In the genomic region with DNA sequence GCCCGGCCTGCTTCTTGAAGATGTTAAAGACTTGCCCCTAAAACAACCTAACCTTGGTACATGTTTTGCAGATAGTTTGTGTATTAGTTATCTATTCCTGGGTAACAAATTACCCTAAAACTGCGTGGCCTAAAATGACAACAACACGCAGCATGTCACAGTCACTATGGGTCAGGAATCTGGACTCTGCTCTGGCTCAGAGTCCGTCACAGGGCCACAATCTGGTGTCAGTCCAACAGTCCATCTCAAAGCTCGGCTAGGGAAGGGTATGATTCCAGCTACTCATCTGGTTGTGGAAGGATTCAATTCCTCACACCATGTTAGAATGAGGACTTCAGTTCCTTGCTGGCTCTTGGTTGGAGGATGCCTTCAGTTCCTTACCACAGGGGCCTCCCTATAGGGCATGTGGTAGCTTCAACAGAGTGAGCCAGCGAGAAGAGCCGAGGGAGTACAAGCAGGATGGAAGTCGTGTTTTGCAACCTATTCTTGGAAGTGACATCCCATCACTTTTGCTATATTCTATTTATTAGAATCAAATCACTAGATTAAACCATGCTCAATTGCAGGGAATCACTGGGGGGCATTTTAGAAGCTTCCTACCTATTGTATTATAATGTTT, we compare ENCODE assay signal across 23 cellular contexts.
A peak's percentile ranks its signal among the peaks of the same experiment; 100 is the strongest.
DNase-seq lines count a peak whose midpoint lies in the region; ATAC-seq, FAIRE-seq and TF ChIP-seq lines count a peak whose summit lies in the region.
"Had no signal": no experiment of that assay in that cellular context is flagged by ENCODE, and none has a peak within 500 bp of the region (broad histone marks: within the 10 kb centered on the region; RNA-seq: fewer than 3 reads in every experiment).

No MANE protein-coding gene starts in this region.

- no peak overlapping the region for H2BK15ac ChIP-seq in mesendoderm (replicated peaks; ENCODE audit: low read depth)

- no peaks in the 10 kb centered on the region for H3K79me1 ChIP-seq in mesendoderm (ENCODE audit: low read length)

- H3K9ac ChIP-seq in HepG2 (ENCODE audit: insufficient read depth, low read depth, low read length), result no peak overlapping the region
- no peak overlapping the region for H3K9ac ChIP-seq in mesendoderm (ENCODE audit: low read length)
- no peak overlapping the region for H3K9ac ChIP-seq in smooth muscle cell (ENCODE audit: low read depth)
- H3K9ac ChIP-seq: BLaER1, GM23248 had no signal

- no peak overlapping the region for H2BK5ac ChIP-seq in mesendoderm (ENCODE audit: low read length)

- H3K4me3 ChIP-seq in HEK293 (ENCODE audit: low read depth, low read length) (no peak overlapping the region), HepG2 (replicated peaks in 1 of 3; ENCODE audit: insufficient read depth in 1 of 3, low read depth in 2 of 3, low read length in 3 of 3) (no peak overlapping the region), mesendoderm (ENCODE audit: low read length) (no peak overlapping the region), smooth muscle cell (no peak overlapping the region)
- H3K4me3 ChIP-seq: BLaER1, GM12878, GM23248 had no signal

- intact Hi-C loops in HepG2 (cut with micrococcal nuclease; ENCODE audit: unreplicated experiment), result no loop called here

- H3K18ac ChIP-seq in mesendoderm (ENCODE audit: low read length), result no peak overlapping the region

- no peaks in the 10 kb centered on the region for H3K36me3 ChIP-seq in HEK293 (ENCODE audit: control insufficient read depth in 2 of 2, insufficient read depth in 1 of 2, low read length in 2 of 2)
- H3K36me3 ChIP-seq in HepG2 (replicated peaks in 1 of 2; ENCODE audit: control insufficient read depth in 1 of 2, insufficient read depth in 2 of 2, low read length in 2 of 2), result no peaks in the 10 kb centered on the region
- no peaks in the 10 kb centered on the region for H3K36me3 ChIP-seq in mesendoderm (ENCODE audit: control insufficient read depth, insufficient read depth, low read length)
- no peaks in the 10 kb centered on the region for H3K36me3 ChIP-seq in smooth muscle cell (ENCODE audit: low read depth)
- H3K36me3 ChIP-seq: BLaER1 had no signal

- peak overlapping the region; percentile 59 for H3K4me2 ChIP-seq in HepG2 (ENCODE audit: low read depth, low read length)
- H3K4me2 ChIP-seq in mesendoderm (ENCODE audit: low read length), result no peak overlapping the region
- H3K4me2 ChIP-seq in smooth muscle cell, result no peak overlapping the region
- H3K4me2 ChIP-seq: BLaER1 had no signal

- H3K27ac ChIP-seq in HEK293 (ENCODE audit: extremely low read depth, low read depth, low read length) (no peak overlapping the region), HepG2 (ENCODE audit: extremely low read length, insufficient read depth, low read length) (no peak overlapping the region), mesendoderm (ENCODE audit: low read depth, low read length) (no peak overlapping the region), smooth muscle cell (ENCODE audit: low read depth) (no peak overlapping the region)
- H3K27ac ChIP-seq: 22Rv1, BLaER1, C4-2B, GM23248 had no signal

- H3K4ac ChIP-seq in mesendoderm (ENCODE audit: low read depth, low read length), result peak overlapping the region; percentile 59

- no peak overlapping the region for H2AK5ac ChIP-seq in mesendoderm (ENCODE audit: low read length)

- no peaks in the 10 kb centered on the region for H3K79me2 ChIP-seq in HepG2 (ENCODE audit: insufficient read depth, low read length)
- H3K79me2 ChIP-seq in mesendoderm (ENCODE audit: control insufficient read depth, insufficient read depth, low read length), result no peaks in the 10 kb centered on the region
- no peaks in the 10 kb centered on the region for H3K79me2 ChIP-seq in smooth muscle cell (ENCODE audit: low read depth)

- DNase-seq in HepG2 (ENCODE audit: low spot score) (peak; percentile 20), mesendoderm (no peak), urothelium cell line (ENCODE audit: low spot score) (no peak), NCI-H1930 (lab: John Stamatoyannopoulos, UW) (no peak), smooth muscle cell (lab: John Stamatoyannopoulos, UW; ENCODE audit: unreplicated experiment) (no peak)
- DNase-seq: Caco-2; CD4-positive, CD25-positive, alpha-beta regulatory T cell; CD8-positive, alpha-beta T cell; DMS153; EL; GDM1; GM23248; H7; HCEC 1CT had no signal

- no peak overlapping the region for H4K8ac ChIP-seq in mesendoderm (ENCODE audit: low read depth, low read length)

- H4K20me1 ChIP-seq in HepG2 (ENCODE audit: insufficient read depth, low read length) (no peaks in the 10 kb centered on the region), smooth muscle cell (ENCODE audit: low read depth) (no peaks in the 10 kb centered on the region)
- H4K20me1 ChIP-seq: BLaER1 had no signal

- H3K9me3 ChIP-seq in HEK293 (ENCODE audit: control insufficient read depth, insufficient read depth, low read depth, low read length) (no peaks in the 10 kb centered on the region), HepG2 (ENCODE audit: low read length) (no peaks in the 10 kb centered on the region), smooth muscle cell (replicated peaks; ENCODE audit: low read depth) (no peaks in the 10 kb centered on the region)
- H3K9me3 ChIP-seq: BLaER1 had no signal

- H3K27me3 ChIP-seq in HepG2 (ENCODE audit: control insufficient read depth in 1 of 2, insufficient read depth in 2 of 2, low read length in 2 of 2), result no peaks in the 10 kb centered on the region
- no peaks in the 10 kb centered on the region for H3K27me3 ChIP-seq in mesendoderm (ENCODE audit: insufficient read depth, low read length, poor library complexity)
- H3K27me3 ChIP-seq in smooth muscle cell (ENCODE audit: low read depth), result no peaks in the 10 kb centered on the region
- H3K27me3 ChIP-seq: BLaER1 had no signal

- BruUV-seq in HepG2 (replicated peaks; lab: Mats Ljungman, UMichigan), result no TSS peak

- CTCF ChIA-PET in HEK293 (lab: Yijun Ruan, JAX), result interaction anchor here (0.6 to 1.4 kb wide), 3 partner anchors 10 to 741 kb away, joined by 3 to 5 read pairs (median 4); no protein-coding TSS in a partner anchor
- CTCF ChIA-PET in HepG2 (lab: Yijun Ruan, JAX; ENCODE audit: low intra/inter-chr PET ratio, low total read pairs), result no interaction called here

- TF ChIP-seq EP300 in HepG2 (IDR thresholded peaks at IDR 0.05; ENCODE audit: low read depth in 2 of 2, low read length in 2 of 2), result no peak
- TF ChIP-seq EP300 in HepG2 (CRISPR knock-in tag; IDR thresholded peaks at IDR 0.05; ENCODE audit: borderline replicate concordance), result no peak

- peak; percentile 85 for ATAC-seq in HepG2
- no peak for ATAC-seq in HG03095 (IDR thresholded peaks at IDR 0.05; ENCODE audit: unreplicated experiment)
- ATAC-seq: CD8-positive, alpha-beta T cell; GM12878 had no signal

- H3K23ac ChIP-seq in mesendoderm (ENCODE audit: low read length), result no peak overlapping the region

- H4K5ac ChIP-seq in mesendoderm (ENCODE audit: low read length), result no peak overlapping the region

- H3K56ac ChIP-seq in mesendoderm (ENCODE audit: low read length), result no peak overlapping the region

- in situ Hi-C loops in HepG2 (cut with HindIII; ENCODE audit: extremely low pct_ligation_motif_present, low pct_unique_long_range_greater_than_20kb), result loop anchor here (25.0 kb wide), 1 partner anchor 501 kb away; no protein-coding TSS in a partner anchor

- TF ChIP-seq RAD21 in HepG2 (CRISPR knock-in tag; IDR thresholded peaks at IDR 0.05), result no peak

- FAIRE-seq in HepG2 (lab: Jason Lieb, UNC), result no peak
- peak; percentile 46 for FAIRE-seq in urothelium cell line (lab: Jason Lieb, UNC)
- FAIRE-seq: A204.1, GM12878, GM19239, H1 had no signal

- TF ChIP-seq CTCF in HEK293 (tag by site-specific recombination; IDR thresholded peaks at IDR 0.05) (no peak), HepG2 (CRISPR knock-in tag; IDR thresholded peaks at IDR 0.05) (no peak), smooth muscle cell (IDR thresholded peaks at IDR 0.05; ENCODE audit: borderline replicate concordance, insufficient read depth, poor library complexity, severe bottlenecking) (no peak)

- POLR2A ChIA-PET in HEK293 (lab: Yijun Ruan, JAX) (no interaction called here), HepG2 (lab: Yijun Ruan, JAX) (no interaction called here)

- no peaks in the 10 kb centered on the region for H3F3A ChIP-seq in smooth muscle cell (ENCODE audit: low read depth)

- H3K4me1 ChIP-seq in HEK293 (ENCODE audit: control insufficient read depth, insufficient read depth, low read length) (no peaks in the 10 kb centered on the region), HepG2 (ENCODE audit: insufficient read depth, low read length) (peaks cover 12% of the 10 kb centered on the region), mesendoderm (ENCODE audit: control insufficient read depth, low read depth, low read length) (peaks cover 3% of the 10 kb centered on the region), smooth muscle cell (ENCODE audit: low read depth) (no peaks in the 10 kb centered on the region)
- H3K4me1 ChIP-seq: BLaER1 had no signal

- H2AFZ ChIP-seq in HepG2 (ENCODE audit: low read length) (no peak overlapping the region), smooth muscle cell (ENCODE audit: low read depth) (no peak overlapping the region)
- H2AFZ ChIP-seq: GM23248 had no signal

- TF ChIP-seq POLR2A in HepG2 (IDR thresholded peaks at IDR 0.05; ENCODE audit: insufficient read depth in 1 of 2, low read depth in 2 of 2, low read length in 2 of 2), result no peak

- WGBS in HepG2 (ENCODE audit: low lambda C conversion rate), result 15% methylated on average over 7 of the region's 8 CpGs
- no CpG with 5 or more reads among the region's 8 CpGs for WGBS in mesendoderm (ENCODE audit: extremely low coverage, insufficient coverage, low lambda C conversion rate)
- 96% methylated on average over 8 of the region's 8 CpGs for WGBS in smooth muscle cell (ENCODE audit: low lambda C conversion rate)

- H2BK120ac ChIP-seq in mesendoderm (ENCODE audit: low read depth, low read length), result no peak overlapping the region

TF ChIP-seq in HEK293, 187 proteins besides CTCF, POLR2A, EP300 and RAD21:
- 0 out of 2 replicates have a peak, but pooled peaks have one; percentile 36 for TF ChIP-seq ZNF600 (tag by site-specific recombination; IDR thresholded peaks at IDR 0.05)
- TF ChIP-seq, protein P1, sequence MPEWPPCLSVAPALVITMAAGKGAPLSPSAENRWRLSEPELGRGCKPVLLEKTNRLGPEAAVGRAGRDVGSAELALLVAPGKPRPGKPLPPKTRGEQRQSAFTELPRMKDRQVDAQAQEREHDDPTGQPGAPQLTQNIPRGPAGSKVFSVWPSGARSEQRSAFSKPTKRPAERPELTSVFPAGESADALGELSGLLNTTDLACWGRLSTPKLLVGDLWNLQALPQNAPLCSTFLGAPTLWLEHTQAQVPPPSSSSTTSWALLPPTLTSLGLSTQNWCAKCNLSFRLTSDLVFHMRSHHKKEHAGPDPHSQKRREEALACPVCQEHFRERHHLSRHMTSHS (tag by site-specific recombination; IDR thresholded peaks at IDR 0.05), result no peak

TF ChIP-seq in HepG2, 621 proteins besides CTCF, POLR2A, EP300 and RAD21 (continues in another document):
- TF ChIP-seq NFKBIZ (CRISPR knock-in tag; IDR thresholded peaks at IDR 0.05), result no peak
- TF ChIP-seq, protein P2, sequence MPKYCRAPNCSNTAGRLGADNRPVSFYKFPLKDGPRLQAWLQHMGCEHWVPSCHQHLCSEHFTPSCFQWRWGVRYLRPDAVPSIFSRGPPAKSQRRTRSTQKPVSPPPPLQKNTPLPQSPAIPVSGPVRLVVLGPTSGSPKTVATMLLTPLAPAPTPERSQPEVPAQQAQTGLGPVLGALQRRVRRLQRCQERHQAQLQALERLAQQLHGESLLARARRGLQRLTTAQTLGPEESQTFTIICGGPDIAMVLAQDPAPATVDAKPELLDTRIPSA (CRISPR knock-in tag; IDR thresholded peaks at IDR 0.05; ENCODE audit: borderline replicate concordance), result no peak
